Comparison of ENCODE assay signal across 8 cellular contexts in genomic region chr16:89918453-89919347, GRCh38. TPM values are rescaled to one million over a fixed set of nuclear protein-coding genes. Genes with fewer than 3 reads are reported as not detected.
A peak's percentile ranks its signal among the peaks of the same experiment; 100 is the strongest.
DNase-seq lines count a peak whose midpoint lies in the region; ATAC-seq and TF ChIP-seq lines count a peak whose summit lies in the region.

Gene MC1R (plus strand): TSS chr16:89918862. CDS start chr16:89919259, 397 bp downstream.

- peak within 1 kb of the TSS; percentile 6 to 33 (median 20) for H3K9ac ChIP-seq in skeletal muscle tissue (ENCODE audit: low read depth in 1 of 3, low read length in 3 of 3)

- H3K36me3 ChIP-seq in cardiac muscle cell = no peaks in the 10 kb centered on the region
- peaks cover 0 to 2% (median 0%) of the 10 kb centered on the region in 3 donors for H3K36me3 ChIP-seq in skeletal muscle tissue (ENCODE audit: control insufficient read depth in 3 of 3, insufficient read depth in 3 of 3, low read length in 3 of 3)

- peaks cover 36% of the 10 kb centered on the region for H3K4me1 Mint-ChIP-seq in activated naive CD4-positive, alpha-beta T cell treated with anti-CD3 and anti-CD28 coated beads for 36 hours (ENCODE audit: low read depth)

- H3K4me3 Mint-ChIP-seq in activated naive CD4-positive, alpha-beta T cell treated with anti-CD3 and anti-CD28 coated beads for 36 hours = peak within 1 kb of the TSS; percentile 50

- H3K27me3 ChIP-seq in cardiac muscle cell (peaks cover 16% of the 10 kb centered on the region), skeletal muscle tissue (ENCODE audit: control insufficient read depth in 3 of 3, insufficient read depth in 3 of 3, low read length in 3 of 3) (peaks cover 11 to 62% (median 48%) of the 10 kb centered on the region in 3 donors)

- H3K27me3 Mint-ChIP-seq in activated naive CD4-positive, alpha-beta T cell treated with anti-CD3 and anti-CD28 coated beads for 36 hours (ENCODE audit: low read depth) = peaks cover 30% of the 10 kb centered on the region

- H3K4me1 ChIP-seq in cardiac muscle cell (ENCODE audit: low read depth) = no peaks in the 10 kb centered on the region
- H3K4me1 ChIP-seq in skeletal muscle tissue (ENCODE audit: control insufficient read depth in 3 of 3, insufficient read depth in 3 of 3, low read length in 3 of 3) = peaks cover 20 to 39% (median 25%) of the 10 kb centered on the region in 3 donors

- CTCF ChIA-PET in activated naive CD4-positive, alpha-beta T cell treated with anti-CD3 and anti-CD28 coated beads for 36 hours (lab: Charles Lee) = interaction anchor here (0.6 to 2.6 kb wide), 5 partner anchors 8 to 241 kb away, joined by 3 to 8 read pairs (median 3); no protein-coding TSS in a partner anchor

- H3K9me3 ChIP-seq in cardiac muscle cell (ENCODE audit: low read depth) (no peaks in the 10 kb centered on the region), skeletal muscle tissue (ENCODE audit: control insufficient read depth in 3 of 3, low read length in 3 of 3) (no peaks in the 10 kb centered on the region)

- no peak for ATAC-seq in GM18861 (IDR thresholded peaks at IDR 0.05; ENCODE audit: unreplicated experiment)

- no peaks in the 10 kb centered on the region for H3K9me3 Mint-ChIP-seq in activated naive CD4-positive, alpha-beta T cell treated with anti-CD3 and anti-CD28 coated beads for 36 hours

- peak within 1 kb of the TSS; percentile 34 for H3K4me3 ChIP-seq in cardiac muscle cell
- H3K4me3 ChIP-seq in skeletal muscle tissue (ENCODE audit: low read length in 3 of 3) = peak within 1 kb of the TSS; percentile 18 to 41 (median 38)

- no peak within 1 kb of the TSS for H3K27ac Mint-ChIP-seq in activated naive CD4-positive, alpha-beta T cell treated with anti-CD3 and anti-CD28 coated beads for 36 hours

- intact Hi-C loops in activated naive CD4-positive, alpha-beta T cell treated with anti-CD3 and anti-CD28 coated beads for 36 hours (cut with micrococcal nuclease) = loop anchor here (1.0 kb wide), 1 partner anchor 8 kb away; no protein-coding TSS in a partner anchor

- TF ChIP-seq CTCF in cardiac muscle cell (IDR thresholded peaks at IDR 0.05; ENCODE audit: low read depth, low read length) = peak; percentile 65

- DNase-seq in NCI-H82 (lab: John Stamatoyannopoulos, UW) (peak; percentile 72), NCI-H82 treated with DMSO at 0.1 percent for 48 hours (lab: John Stamatoyannopoulos, UW; ENCODE audit: unreplicated experiment) (no peak), LHCN-M2 (ENCODE audit: low read depth) (peak; percentile 27), cardiac muscle cell (ENCODE audit: low read depth in 1 of 2, low spot score in 1 of 2) (peak; percentile 63 to 67), AG08395 (ENCODE audit: low spot score) (no peak)
- no peak for DNase-seq in activated naive CD4-positive, alpha-beta T cell treated with anti-CD3 and anti-CD28 coated beads for 36 hours

- H3K27ac ChIP-seq in cardiac muscle cell (no peak within 1 kb of the TSS), skeletal muscle tissue (ENCODE audit: low read depth, low read length) (no peak within 1 kb of the TSS)

- H3K36me3 Mint-ChIP-seq in activated naive CD4-positive, alpha-beta T cell treated with anti-CD3 and anti-CD28 coated beads for 36 hours (ENCODE audit: low read depth) = no peaks in the 10 kb centered on the region

RNA-seq across cellular contexts. Expression of gene MC1R, which starts in this region (rescaled TPM):
- 7.6 and 7.7 TPM in 2 replicates for total RNA-seq in LHCN-M2 (2014; rRNA removed)
- 3.4 TPM for polyA plus RNA-seq in LHCN-M2 (2012)
- total RNA-seq in activated naive CD4-positive, alpha-beta T cell treated with anti-CD3 and anti-CD28 coated beads for 36 hours = under 1 TPM; 0.45 to 0.49 TPM
- 7.2 and 7.7 TPM in 2 replicates for total RNA-seq in cardiac muscle cell
- polyA plus RNA-seq in cardiac muscle cell = 3.9 and 9.6 TPM in 2 replicates
- total RNA-seq in skeletal muscle tissue = 0.52 TPM

Comparison
In these comparisons a context has a peak if more than half of its experiments do, and no peak if none do; other contexts are left out.
1. DNase-seq: peak in NCI-H82 (single experiment), LHCN-M2 (single experiment) and cardiac muscle cell (2 of 2); none in NCI-H82 treated with DMSO at 0.1 percent for 48 hours (single experiment), activated naive CD4-positive, alpha-beta T cell treated with anti-CD3 and anti-CD28 coated beads for 36 hours (single experiment) and AG08395 (single experiment).